ENCODE assay signal across 20 cellular contexts in genomic region chr6:165634486-165634885, GRCh38. TPM values are rescaled to one million over a fixed set of nuclear protein-coding genes. Genes with fewer than 3 reads are reported as not detected.
"Had no signal": no experiment of that assay in that cellular context is flagged by ENCODE, and none has a peak within 500 bp of the region (broad histone marks: within the 10 kb centered on the region; RNA-seq: fewer than 3 reads in every experiment).

No MANE protein-coding gene starts in this region.

- H3K9me3 ChIP-seq: pancreas, prostate gland, testis, transverse colon had no signal

- H3K4me3 ChIP-seq: pancreas, prostate gland, skin epidermis, testis, transverse colon had no signal

- H3K4me1 ChIP-seq: foreskin keratinocyte, pancreas, prostate gland, testis, transverse colon had no signal

- DNase-seq: cerebellar nuclear complex; effector memory CD8-positive, alpha-beta T cell; erythroblast; foreskin keratinocyte; hypothalamus; kidney glomerular epithelial cell; midbrain; occipital lobe; pancreas; stimulated activated CD4-positive, alpha-beta T cell treated with anti-CD3 and anti-CD28 coated beads, Interleukin-2, amount 100 ng/mL, for 24 hours; stimulated activated CD4-positive, alpha-beta T cell treated with anti-CD3 and anti-CD28 coated beads, Interleukin-4, amount 100 ng/mL, for 4 hours; stimulated activated naive B cell treated with anti-CD40 and anti-IgM and Interleukin-4, amounts not matched to agents 10 μg/mL and 1 μg/mL and 100 μg/mL, for 72 hours; stimulated activated naive CD8-positive, alpha-beta T cell treated with anti-CD3 and anti-CD28 coated beads, Interleukin-15, amount 100 ng/mL, for 72 hours; testis; transverse colon had no signal

- H3K36me3 Mint-ChIP-seq: natural killer cell treated with Interleukin-12 subunit alpha and Interleukin-12 subunit beta and Interleukin-15 and Interleukin-18, amount 100 ng/mL, for 72 hours; stimulated activated naive B cell treated with anti-CD40 and anti-IgM and Interleukin-4, amounts not matched to agents 10 μg/mL and 1 μg/mL and 100 μg/mL, for 72 hours had no signal

- ATAC-seq: effector memory CD8-positive, alpha-beta T cell; foreskin keratinocyte; natural killer cell treated with Interleukin-12 subunit alpha and Interleukin-12 subunit beta and Interleukin-15 and Interleukin-18, amount 100 ng/mL, for 72 hours; pancreas; sciatic nerve; stimulated activated naive B cell treated with anti-CD40 and anti-IgM and Interleukin-4, amounts not matched to agents 10 μg/mL and 1 μg/mL and 100 μg/mL, for 72 hours; stimulated activated naive CD8-positive, alpha-beta T cell treated with anti-CD3 and anti-CD28 coated beads, Interleukin-15, amount 100 ng/mL, for 72 hours had no signal

- H3K4me3 Mint-ChIP-seq: dendritic cell treated with granulocyte-macrophage colony-stimulating factor and Interleukin-4, amounts not matched to agents 40 ng/mL and 50 ng/mL, for 4 days; effector memory CD8-positive, alpha-beta T cell; natural killer cell treated with Interleukin-12 subunit alpha and Interleukin-12 subunit beta and Interleukin-15 and Interleukin-18, amount 100 ng/mL, for 72 hours; stimulated activated naive B cell treated with anti-CD40 and anti-IgM and Interleukin-4, amounts not matched to agents 10 μg/mL and 1 μg/mL and 100 μg/mL, for 72 hours; stimulated activated naive CD8-positive, alpha-beta T cell treated with anti-CD3 and anti-CD28 coated beads, Interleukin-15, amount 100 ng/mL, for 72 hours had no signal

- H3K36me3 ChIP-seq: pancreas, prostate gland, transverse colon had no signal

- H3K27ac ChIP-seq: foreskin keratinocyte, pancreas, prostate gland, skin epidermis, testis, transverse colon had no signal

- H3K27ac Mint-ChIP-seq: dendritic cell treated with granulocyte-macrophage colony-stimulating factor and Interleukin-4, amounts not matched to agents 40 ng/mL and 50 ng/mL, for 4 days; effector memory CD8-positive, alpha-beta T cell; natural killer cell treated with Interleukin-12 subunit alpha and Interleukin-12 subunit beta and Interleukin-15 and Interleukin-18, amount 100 ng/mL, for 72 hours; stimulated activated naive B cell treated with anti-CD40 and anti-IgM and Interleukin-4, amounts not matched to agents 10 μg/mL and 1 μg/mL and 100 μg/mL, for 72 hours; stimulated activated naive CD8-positive, alpha-beta T cell treated with anti-CD3 and anti-CD28 coated beads, Interleukin-15, amount 100 ng/mL, for 72 hours had no signal

- H3K9me3 Mint-ChIP-seq: dendritic cell treated with granulocyte-macrophage colony-stimulating factor and Interleukin-4, amounts not matched to agents 40 ng/mL and 50 ng/mL, for 4 days; natural killer cell treated with Interleukin-12 subunit alpha and Interleukin-12 subunit beta and Interleukin-15 and Interleukin-18, amount 100 ng/mL, for 72 hours; stimulated activated naive B cell treated with anti-CD40 and anti-IgM and Interleukin-4, amounts not matched to agents 10 μg/mL and 1 μg/mL and 100 μg/mL, for 72 hours; stimulated activated naive CD8-positive, alpha-beta T cell treated with anti-CD3 and anti-CD28 coated beads, Interleukin-15, amount 100 ng/mL, for 72 hours had no signal

- H3K4me1 Mint-ChIP-seq: stimulated activated naive B cell treated with anti-CD40 and anti-IgM and Interleukin-4, amounts not matched to agents 10 μg/mL and 1 μg/mL and 100 μg/mL, for 72 hours; stimulated activated naive CD8-positive, alpha-beta T cell treated with anti-CD3 and anti-CD28 coated beads, Interleukin-15, amount 100 ng/mL, for 72 hours had no signal

- H3K27me3 ChIP-seq: foreskin keratinocyte, testis had no signal

RNA-seq across cellular contexts. Expression of gene PDE10A, which starts 28.6 kb away (rescaled TPM):
- total RNA-seq: foreskin keratinocyte; natural killer cell treated with Interleukin-12 subunit alpha and Interleukin-12 subunit beta and Interleukin-15 and Interleukin-18, amount 100 ng/mL, for 72 hours had no signal
- polyA plus RNA-seq: foreskin keratinocyte had no signal
